1 cellular context compared by ENCODE assay signal in genomic region chr1:51218570-51218969, GRCh38.
TF ChIP-seq lines count a peak whose summit lies in the region.

No MANE protein-coding gene starts in this region.

TF ChIP-seq in K562, 482 proteins besides CTCF, POLR2A, EP300 and RAD21 (continued from another document):
- TF ChIP-seq CLOCK (CRISPR knock-in tag; IDR thresholded peaks at IDR 0.05; ENCODE audit: borderline replicate concordance), result no peak
- no peak for TF ChIP-seq ZNF146 (CRISPR knock-in tag; IDR thresholded peaks at IDR 0.05; ENCODE audit: unreplicated experiment)
- no peak for TF ChIP-seq VEZF1 (CRISPR knock-in tag; IDR thresholded peaks at IDR 0.05)
- no peak for TF ChIP-seq AFF1 (IDR thresholded peaks at IDR 0.05; ENCODE audit: low read depth in 1 of 2, partially characterized antibody in 2 of 2)
- no peak for TF ChIP-seq POLR2AphosphoS5 (IDR thresholded peaks at IDR 0.05; ENCODE audit: control insufficient read depth, insufficient read depth, low read depth, low read length)
- no peak for TF ChIP-seq FOXJ2 (tag; IDR thresholded peaks at IDR 0.05)
- TF ChIP-seq PCBP1 (IDR thresholded peaks at IDR 0.05; ENCODE audit: low read depth, low read length, poor library complexity, severe bottlenecking), result no peak
- TF ChIP-seq NFRKB (IDR thresholded peaks at IDR 0.05; ENCODE audit: low read depth), result no peak
- TF ChIP-seq SRSF3 (IDR thresholded peaks at IDR 0.05; ENCODE audit: insufficient read depth, low read length), result no peak
